Comparison of ENCODE assay signal across 8 cellular contexts in the genomic region with DNA sequence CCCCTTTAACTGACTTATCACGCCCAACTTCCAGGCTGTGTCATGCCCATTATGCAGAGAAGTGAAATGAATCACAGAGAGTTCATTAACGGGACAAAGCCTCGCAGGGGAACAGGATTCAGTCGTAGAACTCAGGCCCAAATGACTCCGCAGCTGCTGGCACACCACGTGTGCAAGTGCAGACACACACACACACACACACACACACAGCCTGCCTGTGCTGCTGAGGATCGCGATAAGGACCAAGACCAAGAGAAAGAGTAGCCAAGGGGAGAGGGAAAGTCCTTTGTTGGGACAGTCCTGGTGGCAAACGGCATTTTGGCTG.
DNase-seq lines count a peak whose midpoint lies in the region; ATAC-seq and TF ChIP-seq lines count a peak whose summit lies in the region.

No MANE protein-coding gene starts in this region.

- H3K4me3 Mint-ChIP-seq in activated T-helper 1 cell treated with anti-CD3 and anti-CD28 coated beads, Interleukin-12 subunit alpha, Interleukin-12 subunit beta, Interleukin-2, Interleukin-4 antibody, amounts not matched to agents 30 ng/mL and 10 ng/mL and 1 ng/mL, durations not matched to agents 14 hours and 24 hours and 36 hours, result peak overlapping the region; percentile 77

- no peak for TF ChIP-seq EP300 in gastroesophageal sphincter (IDR thresholded peaks at IDR 0.05)

- in situ Hi-C loops in HAP-1 (cut with MboI; ENCODE audit: low sequenced_read_pairs), result no loop called here

- peak overlapping the region; percentile 96 for H3K27ac Mint-ChIP-seq in activated T-helper 1 cell treated with anti-CD3 and anti-CD28 coated beads, Interleukin-12 subunit alpha, Interleukin-12 subunit beta, Interleukin-2, Interleukin-4 antibody, amounts not matched to agents 30 ng/mL and 10 ng/mL and 1 ng/mL, durations not matched to agents 14 hours and 24 hours and 36 hours

- WGBS in gastroesophageal sphincter (ENCODE audit: low coverage in 1 of 2), 2 donors, result 80% methylated on average over 1 of the region's 9 CpGs; no CpG with 5 or more reads in 1 of the 2 donors

- H3K4me1 ChIP-seq in gastroesophageal sphincter (peaks cover 0 to 31% (median 14%) of the 10 kb centered on the region in 3 donors), HAP-1 (peaks cover 2% of the 10 kb centered on the region; the same call in 1 of the 2 replicates)

- H3K27ac ChIP-seq in gastroesophageal sphincter, result no peak overlapping the region

- DNase-seq in GM10266 (ENCODE audit: extremely low spot score) (peak; percentile 62), GOT3 (lab: John Stamatoyannopoulos, UW) (peak; percentile 10), NAMALWA (ENCODE audit: low spot score) (peak; percentile 27), sciatic nerve (ENCODE audit: low spot score) (no peak), HAP-1 (ENCODE audit: low spot score in 2 of 2) (no peak), NCI-H82 (lab: John Stamatoyannopoulos, UW) (no peak)
- DNase-seq in activated T-helper 1 cell treated with anti-CD3 and anti-CD28 coated beads, Interleukin-12 subunit alpha, Interleukin-12 subunit beta, Interleukin-2, Interleukin-4 antibody, amounts not matched to agents 30 ng/mL and 10 ng/mL and 1 ng/mL, durations not matched to agents 14 hours and 24 hours and 36 hours (ENCODE audit: low spot score), result peak; percentile 45

- TF ChIP-seq POLR2A in gastroesophageal sphincter (IDR thresholded peaks at IDR 0.05), result no peak

- peaks cover 70% of the 10 kb centered on the region for H3K4me1 Mint-ChIP-seq in activated T-helper 1 cell treated with anti-CD3 and anti-CD28 coated beads, Interleukin-12 subunit alpha, Interleukin-12 subunit beta, Interleukin-2, Interleukin-4 antibody, amounts not matched to agents 30 ng/mL and 10 ng/mL and 1 ng/mL, durations not matched to agents 14 hours and 24 hours and 36 hours (ENCODE audit: low read depth)

- H3K27me3 Mint-ChIP-seq in activated T-helper 1 cell treated with anti-CD3 and anti-CD28 coated beads, Interleukin-12 subunit alpha, Interleukin-12 subunit beta, Interleukin-2, Interleukin-4 antibody, amounts not matched to agents 30 ng/mL and 10 ng/mL and 1 ng/mL, durations not matched to agents 14 hours and 24 hours and 36 hours (ENCODE audit: insufficient read depth), result peaks cover 34% of the 10 kb centered on the region

- no peaks in the 10 kb centered on the region for H3K36me3 Mint-ChIP-seq in activated T-helper 1 cell treated with anti-CD3 and anti-CD28 coated beads, Interleukin-12 subunit alpha, Interleukin-12 subunit beta, Interleukin-2, Interleukin-4 antibody, amounts not matched to agents 30 ng/mL and 10 ng/mL and 1 ng/mL, durations not matched to agents 14 hours and 24 hours and 36 hours (ENCODE audit: low read depth)

- intact Hi-C loops in activated T-helper 1 cell treated with anti-CD3 and anti-CD28 coated beads, Interleukin-12 subunit alpha, Interleukin-12 subunit beta, Interleukin-2, Interleukin-4 antibody, amounts not matched to agents 30 ng/mL and 10 ng/mL and 1 ng/mL, durations not matched to agents 14 hours and 24 hours and 36 hours (cut with micrococcal nuclease), result loop anchor here (1.0 to 2.0 kb wide), 7 partner anchors 29 to 330 kb away; a partner anchor contains a TSS
- intact Hi-C loops in sciatic nerve (cut with DNase I), result no loop called here

- ATAC-seq in gastroesophageal sphincter (peak; percentile 56), sciatic nerve (peak; percentile 19)

- TF ChIP-seq CTCF in GM10266 (IDR thresholded peaks at IDR 0.05; ENCODE audit: control insufficient read depth, insufficient read depth, low read depth, missing control alignments), result no peak
- TF ChIP-seq CTCF in gastroesophageal sphincter (IDR thresholded peaks at IDR 0.05), result no peak

- no peaks in the 10 kb centered on the region for H3K9me3 Mint-ChIP-seq in activated T-helper 1 cell treated with anti-CD3 and anti-CD28 coated beads, Interleukin-12 subunit alpha, Interleukin-12 subunit beta, Interleukin-2, Interleukin-4 antibody, amounts not matched to agents 30 ng/mL and 10 ng/mL and 1 ng/mL, durations not matched to agents 14 hours and 24 hours and 36 hours

- H3K9me3 ChIP-seq in gastroesophageal sphincter, result no peaks in the 10 kb centered on the region
- no peaks in the 10 kb centered on the region for H3K9me3 ChIP-seq in HAP-1

- no peak overlapping the region for H3K4me3 ChIP-seq in gastroesophageal sphincter
- H3K4me3 ChIP-seq in HAP-1, result no peak overlapping the region

- H3K36me3 ChIP-seq in gastroesophageal sphincter, result no peaks in the 10 kb centered on the region
- no peaks in the 10 kb centered on the region for H3K36me3 ChIP-seq in HAP-1 (replicated peaks)

- H3K27me3 ChIP-seq in gastroesophageal sphincter, result peaks cover 21% of the 10 kb centered on the region
- no peaks in the 10 kb centered on the region for H3K27me3 ChIP-seq in HAP-1 (ENCODE audit: low read depth)

Comparison
In these comparisons a context has a peak if more than half of its experiments do, and no peak if none do; other contexts are left out.
1. DNase-seq: peak in GM10266 (single experiment), GOT3 (single experiment), NAMALWA (single experiment) and activated T-helper 1 cell treated with anti-CD3 and anti-CD28 coated beads, Interleukin-12 subunit alpha, Interleukin-12 subunit beta, Interleukin-2, Interleukin-4 antibody, amounts not matched to agents 30 ng/mL and 10 ng/mL and 1 ng/mL, durations not matched to agents 14 hours and 24 hours and 36 hours (single experiment); none in sciatic nerve (single experiment), HAP-1 (0 of 2) and NCI-H82 (single experiment).